ENCODE assay signal across 12 cellular contexts in genomic region chr1:159091547-159092397, GRCh38. TPM values are rescaled to one million over a fixed set of nuclear protein-coding genes. Genes with fewer than 3 reads are reported as not detected.
DNase-seq lines count a peak whose midpoint lies in the region; ATAC-seq and TF ChIP-seq lines count a peak whose summit lies in the region.
"Had no signal": no experiment of that assay in that cellular context is flagged by ENCODE, and none has a peak within 500 bp of the region (broad histone marks: within the 10 kb centered on the region; RNA-seq: fewer than 3 reads in every experiment).

No MANE protein-coding gene starts in this region.

- POLR2A ChIA-PET in AG04450 (lab: Yijun Ruan, JAX): no interaction called here
- POLR2A ChIA-PET in activated CD8-positive, alpha-beta T cell treated with anti-CD3 and anti-CD28 coated beads, Interleukin-2, amount 10 ng/mL, durations not matched to agents 7 days and 5 days (lab: Charles Lee): interaction anchor here (2.3 kb wide), 1 partner anchor 15 kb away, joined by 10 read pairs; the partner anchor contains the start of gene AIM2

- no peak overlapping the region for H3K4me3 Mint-ChIP-seq in activated CD8-positive, alpha-beta T cell treated with anti-CD3 and anti-CD28 coated beads, Interleukin-2, amount 10 ng/mL, durations not matched to agents 7 days and 5 days
- H3K4me3 Mint-ChIP-seq: stimulated activated memory B cell treated with anti-CD40 and anti-IgM and Interleukin-4, amounts not matched to agents 10 μg/mL and 1 μg/mL and 100 μg/mL, for 72 hours had no signal

- H3K9me3 ChIP-seq in AG04450 (ENCODE audit: control insufficient read depth, insufficient read depth, low read length): no peaks in the 10 kb centered on the region
- H3K9me3 ChIP-seq in left ventricle myocardium inferior (replicated peaks): no peaks in the 10 kb centered on the region
- H3K9me3 ChIP-seq: gastrocnemius medialis had no signal

- H3K4me1 Mint-ChIP-seq in activated CD8-positive, alpha-beta T cell treated with anti-CD3 and anti-CD28 coated beads, Interleukin-2, amount 10 ng/mL, durations not matched to agents 7 days and 5 days (ENCODE audit: low read depth): peaks cover 31% of the 10 kb centered on the region

- H3K27ac ChIP-seq in AG04450 (ENCODE audit: low read depth, low read length) (peak overlapping the region; percentile 69), left ventricle myocardium inferior (replicated peaks) (no peak overlapping the region), substantia nigra (ENCODE audit: low read depth, low read length, poor library complexity, severe bottlenecking) (no peak overlapping the region)
- H3K27ac ChIP-seq: gastrocnemius medialis had no signal

- peak overlapping the region; percentile 3 for H3K27ac Mint-ChIP-seq in activated CD8-positive, alpha-beta T cell treated with anti-CD3 and anti-CD28 coated beads, Interleukin-2, amount 10 ng/mL, durations not matched to agents 7 days and 5 days
- H3K27ac Mint-ChIP-seq: stimulated activated memory B cell treated with anti-CD40 and anti-IgM and Interleukin-4, amounts not matched to agents 10 μg/mL and 1 μg/mL and 100 μg/mL, for 72 hours had no signal

- H3K9me3 Mint-ChIP-seq in activated CD8-positive, alpha-beta T cell treated with anti-CD3 and anti-CD28 coated beads, Interleukin-2, amount 10 ng/mL, durations not matched to agents 7 days and 5 days (ENCODE audit: insufficient read depth): no peaks in the 10 kb centered on the region
- H3K9me3 Mint-ChIP-seq: stimulated activated memory B cell treated with anti-CD40 and anti-IgM and Interleukin-4, amounts not matched to agents 10 μg/mL and 1 μg/mL and 100 μg/mL, for 72 hours had no signal

- DNase-seq in AG04450 (ENCODE audit: low read depth, low spot score): peak; percentile 18
- peak; percentile 82 for DNase-seq in HS-5 (ENCODE audit: low read depth)
- DNase-seq in activated CD8-positive, alpha-beta T cell treated with anti-CD3 and anti-CD28 coated beads, Interleukin-2, amount 10 ng/mL, durations not matched to agents 7 days and 5 days: no peak
- DNase-seq in foreskin fibroblast: peak; percentile 67 to 84
- no peak for DNase-seq in Right ventricle myocardium inferior (ENCODE audit: missing footprints)
- no peak for DNase-seq in left ventricle myocardium inferior
- DNase-seq in substantia nigra (lab: John Stamatoyannopoulos, UW): no peak
- DNase-seq: gastrocnemius medialis, NCI-H510A treated with DMSO at 0.1 percent for 48 hours, occipital lobe had no signal

- H3K27me3 ChIP-seq in AG04450 (ENCODE audit: control insufficient read depth, insufficient read depth, low read length) (no peaks in the 10 kb centered on the region), left ventricle myocardium inferior (ENCODE audit: low read depth) (peaks cover 7% of the 10 kb centered on the region)
- H3K27me3 ChIP-seq: gastrocnemius medialis had no signal

- peaks cover 12% of the 10 kb centered on the region for H3K27me3 Mint-ChIP-seq in activated CD8-positive, alpha-beta T cell treated with anti-CD3 and anti-CD28 coated beads, Interleukin-2, amount 10 ng/mL, durations not matched to agents 7 days and 5 days (ENCODE audit: low read depth)
- H3K27me3 Mint-ChIP-seq: stimulated activated memory B cell treated with anti-CD40 and anti-IgM and Interleukin-4, amounts not matched to agents 10 μg/mL and 1 μg/mL and 100 μg/mL, for 72 hours had no signal

- TF ChIP-seq CTCF in AG04450 (IDR thresholded peaks at IDR 0.05; ENCODE audit: low read depth, low read length) (no peak), foreskin fibroblast (IDR thresholded peaks at IDR 0.05; ENCODE audit: low read depth, low read length) (no peak), left ventricle myocardium inferior (IDR thresholded peaks at IDR 0.05; ENCODE audit: borderline replicate concordance) (no peak)

- intact Hi-C loops in Right ventricle myocardium inferior (cut with DNase I) (no loop called here), left ventricle myocardium inferior (cut with micrococcal nuclease) (no loop called here)

- H3K36me3 Mint-ChIP-seq in activated CD8-positive, alpha-beta T cell treated with anti-CD3 and anti-CD28 coated beads, Interleukin-2, amount 10 ng/mL, durations not matched to agents 7 days and 5 days (ENCODE audit: low read depth): no peaks in the 10 kb centered on the region
- H3K36me3 Mint-ChIP-seq: stimulated activated memory B cell treated with anti-CD40 and anti-IgM and Interleukin-4, amounts not matched to agents 10 μg/mL and 1 μg/mL and 100 μg/mL, for 72 hours had no signal

- no peaks in the 10 kb centered on the region for H3K4me1 ChIP-seq in left ventricle myocardium inferior
- H3K4me1 ChIP-seq: gastrocnemius medialis had no signal

- no peaks in the 10 kb centered on the region for H3K36me3 ChIP-seq in left ventricle myocardium inferior
- H3K36me3 ChIP-seq: gastrocnemius medialis had no signal

- peak; percentile 47 for ATAC-seq in activated CD8-positive, alpha-beta T cell treated with anti-CD3 and anti-CD28 coated beads, Interleukin-2, amount 10 ng/mL, durations not matched to agents 7 days and 5 days
- ATAC-seq in GM21526 (IDR thresholded peaks at IDR 0.05; ENCODE audit: low FRiP score, unreplicated experiment): no peak
- ATAC-seq in Right ventricle myocardium inferior: no peak
- ATAC-seq: gastrocnemius medialis; stimulated activated memory B cell treated with anti-CD40 and anti-IgM and Interleukin-4, amounts not matched to agents 10 μg/mL and 1 μg/mL and 100 μg/mL, for 72 hours had no signal

- H3K4me3 ChIP-seq in AG04450 (ENCODE audit: low read depth, low read length) (no peak overlapping the region), foreskin fibroblast (ENCODE audit: low read depth in 1 of 2, low read length in 2 of 2) (no peak overlapping the region), left ventricle myocardium inferior (no peak overlapping the region)
- H3K4me3 ChIP-seq: gastrocnemius medialis had no signal

- CTCF ChIA-PET in AG04450 (lab: Charles Lee): interaction anchor here (1.4 to 3.8 kb wide), 2 partner anchors 20 to 41 kb away, joined by 6 to 20 read pairs; no protein-coding TSS in a partner anchor
- CTCF ChIA-PET in activated CD8-positive, alpha-beta T cell treated with anti-CD3 and anti-CD28 coated beads, Interleukin-2, amount 10 ng/mL, durations not matched to agents 7 days and 5 days (lab: Charles Lee): interaction anchor here (5.5 kb wide), 1 partner anchor 14 kb away, joined by 55 read pairs; the partner anchor contains the start of gene AIM2

RNA-seq across cellular contexts. Expression of gene AIM2, which starts 15.2 kb away (rescaled TPM):
- not detected in 2 replicates for polyA plus RNA-seq in AG04450 (2011; rRNA removed)
- polyA minus RNA-seq in AG04450 (2011; rRNA and poly(A)+ RNA removed): not detected in 2 replicates
- total RNA-seq in activated CD8-positive, alpha-beta T cell treated with anti-CD3 and anti-CD28 coated beads, Interleukin-2, amount 10 ng/mL, durations not matched to agents 7 days and 5 days: 1 to 10 TPM in 1 of 2 experiments, under 1 TPM in 1; 0.99 to 1.8 TPM
- total RNA-seq in Right ventricle myocardium inferior: 0.51 TPM
- total RNA-seq in left ventricle myocardium inferior: 0.41 TPM
- total RNA-seq: gastrocnemius medialis had no signal

Comparison
In these comparisons a context has a peak if more than half of its experiments do, and no peak if none do; other contexts are left out.
1. DNase-seq: peak in AG04450 (single experiment), HS-5 (single experiment) and foreskin fibroblast (2 of 2); none in activated CD8-positive, alpha-beta T cell treated with anti-CD3 and anti-CD28 coated beads, Interleukin-2, amount 10 ng/mL, durations not matched to agents 7 days and 5 days (single experiment), Right ventricle myocardium inferior (single experiment), left ventricle myocardium inferior (single experiment) and substantia nigra (0 of 49).